ENCODE assay signal across 1 cellular context in genomic region chr3:30186741-30187219, GRCh38.
TF ChIP-seq lines count a peak whose summit lies in the region.

No MANE protein-coding gene starts in this region.

TF ChIP-seq in SK-N-SH, 30 proteins besides CTCF, POLR2A, EP300 and RAD21 (continued from another document):
- no peak for TF ChIP-seq REST (IDR thresholded peaks at IDR 0.05; ENCODE audit: low read depth, low read length)
- TF ChIP-seq GABPA (IDR thresholded peaks at IDR 0.05; ENCODE audit: low read depth) = no peak
- TF ChIP-seq FOSL2 (IDR thresholded peaks at IDR 0.05; ENCODE audit: borderline replicate concordance, low read depth) = no peak
